11 cellular contexts compared by ENCODE assay signal in the genomic region with DNA sequence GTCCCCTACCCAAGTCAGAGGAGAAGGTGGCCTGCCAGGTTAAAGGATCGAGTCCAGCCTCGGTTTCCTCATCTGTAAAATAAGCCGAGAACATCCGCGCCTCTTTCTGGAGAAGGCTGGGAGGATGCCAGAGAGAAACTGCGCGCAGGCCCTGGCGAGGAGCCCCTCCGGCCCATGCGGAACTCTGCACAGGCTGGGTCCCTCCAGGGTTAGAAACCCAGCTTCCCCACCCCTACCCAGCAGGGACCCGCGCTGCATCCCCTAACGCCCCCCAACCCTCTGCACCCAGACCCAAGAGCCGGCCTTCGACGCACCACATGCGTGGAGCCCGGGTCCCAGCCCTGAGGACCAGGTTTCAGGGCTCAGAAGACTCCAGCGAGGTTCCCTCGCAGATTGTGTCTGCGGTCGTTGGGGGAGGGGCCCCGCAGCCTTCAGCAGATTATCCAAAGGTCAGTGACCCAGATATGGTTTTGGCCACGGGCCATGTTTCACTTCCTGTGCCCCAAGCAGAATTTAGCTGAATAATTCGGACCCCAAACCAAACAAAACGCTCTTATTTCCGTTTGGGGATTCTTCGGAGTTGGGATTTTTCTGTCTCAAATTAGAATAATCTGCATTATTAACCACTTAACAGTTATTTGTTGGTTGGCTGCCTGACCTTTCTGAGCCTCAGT.
DNase-seq lines count a peak whose midpoint lies in the region; ATAC-seq, FAIRE-seq and TF ChIP-seq lines count a peak whose summit lies in the region.
"Had no signal": no experiment of that assay in that cellular context is flagged by ENCODE, and none has a peak within 500 bp of the region (broad histone marks: within the 10 kb centered on the region; RNA-seq: fewer than 3 reads in every experiment).

No MANE protein-coding gene starts in this region.

- TF ChIP-seq POLR2A in K562 (conservative IDR thresholded peaks at IDR 0.05), result no peak

- no peaks in the 10 kb centered on the region for H3K9me3 Mint-ChIP-seq in neural crest cell

- H3K9ac ChIP-seq in Karpas-422 (ENCODE audit: low read length) (no peak overlapping the region), K562 (ENCODE audit: insufficient read depth in 1 of 2, low read depth in 2 of 2, low read length in 2 of 2) (peak overlapping the region in 1 of 2 experiments; percentile 57; a peak in 2 of 4 replicates)

- CTCF ChIA-PET in K562 (lab: Yijun Ruan, JAX; ENCODE audit: low intra/inter-chr PET ratio), result no interaction called here

- peak; percentile 94 for FAIRE-seq in K562 (lab: Jason Lieb, UNC)

- in situ Hi-C loops in K562 (cut with MboI), result no loop called here

- POLR2A ChIA-PET in K562 (lab: Yijun Ruan, JAX), result interaction anchor here (0.6 to 2.2 kb wide), 6 partner anchors 13 to 136 kb away, joined by 3 to 6 read pairs (median 3); no protein-coding TSS in a partner anchor

- TF ChIP-seq RAD21 in K562 (CRISPR knock-in tag; conservative IDR thresholded peaks at IDR 0.05 in 1 of 2, IDR thresholded peaks at IDR 0.05 in 1 of 2), result no peak

- H3K9me2 ChIP-seq in Karpas-422 (replicated peaks; ENCODE audit: insufficient read depth, low read length), result no peaks in the 10 kb centered on the region

- peaks cover 29% of the 10 kb centered on the region for H3K4me1 Mint-ChIP-seq in neural crest cell

- intact Hi-C loops in K562 (cut with micrococcal nuclease), result no loop called here

- H3K27ac ChIP-seq in Karpas-422 (ENCODE audit: low read length) (no peak overlapping the region), K562 (ENCODE audit: extremely low read depth, low read depth, low read length) (no peak overlapping the region)

- H3K27me3 Mint-ChIP-seq in neural crest cell (ENCODE audit: low read depth), result peaks cover 94% of the 10 kb centered on the region

- peaks cover 4% of the 10 kb centered on the region; the same call in 1 of the 2 replicates for H3K27me3 ChIP-seq in GM06990 (replicated peaks; ENCODE audit: control insufficient read depth, insufficient read depth, low read length)
- no peaks in the 10 kb centered on the region for H3K27me3 ChIP-seq in Karpas-422 (ENCODE audit: low read length)
- no peaks in the 10 kb centered on the region for H3K27me3 ChIP-seq in K562 (ENCODE audit: control insufficient read depth in 2 of 2, insufficient read depth in 2 of 2, low read length in 2 of 2)

- no peaks in the 10 kb centered on the region for H3K79me2 ChIP-seq in Karpas-422 (ENCODE audit: low read length)
- H3K79me2 ChIP-seq in K562 (ENCODE audit: control insufficient read depth, insufficient read depth, low read length), result no peaks in the 10 kb centered on the region

- peak overlapping the region; percentile 31; the same call in 1 of the 2 replicates for H3K4me3 ChIP-seq in GM06990 (replicated peaks; ENCODE audit: low read depth, low read length)
- peak overlapping the region; percentile 60; the same call in 1 of the 2 replicates for H3K4me3 ChIP-seq in Karpas-422 (ENCODE audit: low read length)
- no peak overlapping the region for H3K4me3 ChIP-seq in K562
- H3K4me3 ChIP-seq: lung had no signal

- DNase-seq in GM06990 (ENCODE audit: extremely low read depth, insufficient read length), result peak; percentile 51
- peak; percentile 71 for DNase-seq in Karpas-422
- DNase-seq in K562 (ENCODE audit: extremely low read depth in 1 of 4, low spot score in 3 of 4), result peak in 3 of 4 experiments; percentile 63 to 88 (median 79)
- no peak for DNase-seq in neural crest cell (ENCODE audit: low read depth, low spot score)
- DNase-seq in NCI-H82 treated with DMSO at 0.1 percent for 48 hours (lab: John Stamatoyannopoulos, UW; ENCODE audit: unreplicated experiment), result no peak
- no peak for DNase-seq in NCI-H2107 (lab: John Stamatoyannopoulos, UW)
- DNase-seq: NCI-H510A treated with DMSO at 0.1 percent for 48 hours, T1000 had no signal

- peak; percentile 63 for TF ChIP-seq EP300 in K562 (IDR thresholded peaks at IDR 0.05; ENCODE audit: low read length)

- H3K36me3 ChIP-seq in GM06990 (ENCODE audit: control insufficient read depth, insufficient read depth, low read length), result no peaks in the 10 kb centered on the region
- no peaks in the 10 kb centered on the region for H3K36me3 ChIP-seq in Karpas-422 (ENCODE audit: insufficient read depth, low read length)
- H3K36me3 ChIP-seq in K562 (ENCODE audit: control insufficient read depth, insufficient read depth, low read length), result no peaks in the 10 kb centered on the region

- no peaks in the 10 kb centered on the region for H3K9me1 ChIP-seq in K562 (ENCODE audit: control insufficient read depth, insufficient read depth, low read length)

- no peaks in the 10 kb centered on the region for H3K36me3 Mint-ChIP-seq in neural crest cell (ENCODE audit: low read depth)

- peak overlapping the region; percentile 17 for H3K4me3 Mint-ChIP-seq in neural crest cell

- no TSS peak for BruUV-seq in K562 (replicated peaks; lab: Mats Ljungman, UMichigan)

- H3K4me1 ChIP-seq in Karpas-422 (ENCODE audit: low read length) (peaks cover 31% of the 10 kb centered on the region), K562 (replicated peaks in 1 of 2; ENCODE audit: control insufficient read depth in 2 of 2, insufficient read depth in 2 of 2, low read length in 2 of 2) (peaks cover 8 to 51% of the 10 kb centered on the region in 2 experiments; a peak in 3 of 5 replicates)

- peak overlapping the region; percentile 71 for H3K4me2 ChIP-seq in Karpas-422 (ENCODE audit: low read depth, low read length, poor library complexity, severe bottlenecking)
- no peak overlapping the region for H3K4me2 ChIP-seq in K562 (ENCODE audit: insufficient read depth, low read length)

- H3K9me3 ChIP-seq in Karpas-422 (ENCODE audit: low read length) (no peaks in the 10 kb centered on the region), K562 (replicated peaks; ENCODE audit: control insufficient read depth, insufficient read depth, low read depth, low read length) (no peaks in the 10 kb centered on the region)

- no peak overlapping the region for H3K27ac Mint-ChIP-seq in neural crest cell (ENCODE audit: unreplicated experiment)

- WGBS in K562 (ENCODE audit: insufficient coverage, low coverage, missing lambda C conversion rate), result 32% methylated on average over 28 of the region's 28 CpGs

- H2AFZ ChIP-seq in Karpas-422 (ENCODE audit: low read length) (no peak overlapping the region), K562 (ENCODE audit: low read depth, low read length) (no peak overlapping the region)

- H4K20me1 ChIP-seq in Karpas-422 (ENCODE audit: insufficient read depth, low read depth, low read length), result no peaks in the 10 kb centered on the region
- no peaks in the 10 kb centered on the region for H4K20me1 ChIP-seq in K562 (replicated peaks; ENCODE audit: control insufficient read depth, insufficient read depth, low read length)

- TF ChIP-seq CTCF in GM06990 (IDR thresholded peaks at IDR 0.05; ENCODE audit: insufficient read depth, low read length, poor library complexity, severe bottlenecking) (no peak), K562 (IDR thresholded peaks at IDR 0.05 in 2 of 3, conservative IDR thresholded peaks at IDR 0.05 in 1 of 3; ENCODE audit: insufficient read depth in 2 of 3, low read depth in 1 of 3, low read length in 3 of 3) (no peak), neural crest cell (conservative IDR thresholded peaks at IDR 0.05) (no peak)

- ATAC-seq in K562, result peak; percentile 2; the same call in 1 of the 3 replicates
- ATAC-seq in GM21528 (IDR thresholded peaks at IDR 0.05; ENCODE audit: low FRiP score, unreplicated experiment), result no peak
- ATAC-seq in GM21423 (IDR thresholded peaks at IDR 0.05; ENCODE audit: unreplicated experiment), result no peak

TF ChIP-seq in K562, 482 proteins besides CTCF, POLR2A, EP300 and RAD21 (continues in another document):
- no peak for TF ChIP-seq KAT7 (CRISPR knock-in tag; IDR thresholded peaks at IDR 0.05; ENCODE audit: borderline replicate concordance)
- TF ChIP-seq GABPB1 (CRISPR knock-in tag; IDR thresholded peaks at IDR 0.05), result peak; percentile 33; the same call in 1 of the 2 replicates
- TF ChIP-seq ETV1 (tag; conservative IDR thresholded peaks at IDR 0.05; ENCODE audit: low read depth), result 0 out of 2 replicates have a peak, but pooled peaks have one; percentile 10
- 0 out of 2 replicates have a peak, but pooled peaks have one; percentile 86 for TF ChIP-seq CCAR2 (IDR thresholded peaks at IDR 0.05; ENCODE audit: low read depth, low read length)
- no peak for TF ChIP-seq ZKSCAN3 (CRISPR knock-in tag; IDR thresholded peaks at IDR 0.05)
- peak; percentile 76; the same call in 1 of the 2 replicates for TF ChIP-seq HDAC2 (IDR thresholded peaks at IDR 0.05)
- TF ChIP-seq NFE2 (IDR thresholded peaks at IDR 0.05; ENCODE audit: low read depth), result peak; percentile 23; the same call in 1 of the 2 replicates
- peak; percentile 69; the same call in 1 of the 2 replicates for TF ChIP-seq SOX6 (IDR thresholded peaks at IDR 0.05)
- no peak for TF ChIP-seq WHSC1 (IDR thresholded peaks at IDR 0.05; ENCODE audit: low read length)
- TF ChIP-seq TRIM24 (IDR thresholded peaks at IDR 0.05), result peak; percentile 48 to 65; a peak in 2 of 4 replicates
- TF ChIP-seq HDAC6 (IDR thresholded peaks at IDR 0.05; ENCODE audit: low read depth, low read length), result 0 out of 2 replicates have a peak, but pooled peaks have one; percentile 6
- TF ChIP-seq CBFA2T3 (IDR thresholded peaks at IDR 0.05), result peak; percentile 75
- TF ChIP-seq ARID1B (IDR thresholded peaks at IDR 0.05), result peak; percentile 61
- 0 out of 2 replicates have a peak, but pooled peaks have one; percentile 68 for TF ChIP-seq NFATC3 (IDR thresholded peaks at IDR 0.05)
- 0 out of 2 replicates have a peak, but pooled peaks have one; percentile 45 for TF ChIP-seq CC2D1A (IDR thresholded peaks at IDR 0.05)
- TF ChIP-seq ZSCAN29 (IDR thresholded peaks at IDR 0.05), result peak; percentile 70; the same call in 1 of the 2 replicates
- no peak for TF ChIP-seq PYGO2 (tag; IDR thresholded peaks at IDR 0.05)
- peak; percentile 95 for TF ChIP-seq RCOR1 (IDR thresholded peaks at IDR 0.05; ENCODE audit: borderline replicate concordance in 1 of 2, low read depth in 2 of 2, low read length in 2 of 2)

Comparison
In these comparisons a context has a peak if more than half of its experiments do, and no peak if none do; other contexts are left out.
1. DNase-seq: peak in GM06990 (single experiment), Karpas-422 (single experiment) and K562 (3 of 4); none in neural crest cell (single experiment), NCI-H82 treated with DMSO at 0.1 percent for 48 hours (single experiment) and NCI-H2107 (single experiment).